Comparison of ENCODE assay signal across 10 cellular contexts in the genomic region with DNA sequence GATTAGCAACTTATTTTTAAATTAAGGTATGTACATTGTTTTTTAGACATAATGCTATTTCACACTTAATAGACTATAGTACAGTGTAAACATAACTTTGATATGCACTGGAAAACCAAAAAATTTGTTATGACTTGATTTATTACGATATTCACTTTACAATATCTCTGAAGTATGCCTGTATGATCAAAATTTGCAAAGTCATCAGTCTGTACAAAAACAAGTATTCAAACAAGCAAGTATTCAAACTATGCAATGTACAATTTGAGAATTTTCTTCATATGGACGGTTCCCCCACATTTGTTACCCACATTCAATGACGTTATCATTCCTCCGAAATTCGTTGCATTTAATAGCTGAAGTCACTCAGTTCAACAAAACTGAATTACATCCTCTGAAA.
"Had no signal": no experiment of that assay in that cellular context is flagged by ENCODE, and none has a peak within 500 bp of the region (broad histone marks: within the 10 kb centered on the region; RNA-seq: fewer than 3 reads in every experiment).

No MANE protein-coding gene starts in this region.

- ATAC-seq: GM23338, HCT116 had no signal

- DNase-seq: GM23248, GOT3, H7, H9, HCEC 1CT, HFFc6 had no signal

- H2AFZ ChIP-seq: GM23248, GM23338 had no signal

- H3K4me3 ChIP-seq: GM23248, GM23338, HAP-1 had no signal

- H3K4me2 ChIP-seq: GM23338 had no signal

- H3K9ac ChIP-seq: GM23248 had no signal

- H3K4me1 ChIP-seq: HAP-1 had no signal

- H3K9me3 ChIP-seq: HAP-1 had no signal

- H3K27ac ChIP-seq: GM23248 had no signal

- H3K36me3 ChIP-seq: HAP-1 had no signal

- FAIRE-seq: H1 had no signal
